ENCODE assay signal across 1 cellular context in genomic region chr7:158098125-158099030, GRCh38.
TF ChIP-seq lines count a peak whose summit lies in the region.

No MANE protein-coding gene starts in this region.

TF ChIP-seq in A549, 52 proteins besides CTCF, POLR2A, EP300 and RAD21 (continued from another document):
- TF ChIP-seq PBX3 (IDR thresholded peaks at IDR 0.05) = no peak
- no peak for TF ChIP-seq CEBPB (IDR thresholded peaks at IDR 0.05)
- TF ChIP-seq RNF2 (IDR thresholded peaks at IDR 0.05; ENCODE audit: borderline replicate concordance, low read depth) = no peak
TF ChIP-seq in A549: peak in this region for 0.
